8 cellular contexts compared by ENCODE assay signal in genomic region chr10:119178371-119179119, GRCh38. TPM values are rescaled to one million over a fixed set of nuclear protein-coding genes. Genes with fewer than 3 reads are reported as not detected.
DNase-seq lines count a peak whose midpoint lies in the region; ATAC-seq lines count a peak whose summit lies in the region.

Gene PRDX3 (minus strand): TSS chr10:119178812. CDS start chr10:119178790, 22 bp downstream.

- peak; percentile 90 for ATAC-seq in GM19043 (IDR thresholded peaks at IDR 0.05; ENCODE audit: low read depth, unreplicated experiment)
- peak; percentile 68 for ATAC-seq in HG03378 (IDR thresholded peaks at IDR 0.05; ENCODE audit: unreplicated experiment)

- DNase-seq in AG20443 (ENCODE audit: low spot score) (peak; percentile 96), NCI-H460 (ENCODE audit: extremely low read depth, low read depth) (peak; percentile 85), cerebellum (ENCODE audit: low spot score) (peak; percentile 95), kidney tubule cell (ENCODE audit: low spot score) (peak; percentile 92)
- DNase-seq in activated CD4-positive, alpha-beta T cell treated with anti-CD3 and anti-CD28 coated beads for 1 hour = peak; percentile 84
- DNase-seq in stimulated activated CD4-positive, alpha-beta T cell treated with anti-CD3 and anti-CD28 coated beads, Interleukin-1b, Interleukin-23, amount 100 ng/mL, for 4 hours (ENCODE audit: low read depth in 2 of 2) = peak; percentile 87 to 97

RNA-seq across cellular contexts. Expression of gene PRDX3, which starts in this region (rescaled TPM):
- 336 and 354 TPM in 2 replicates for total RNA-seq in NCI-H460 (2014; rRNA removed; shearing (Covaris generic))
- polyA plus RNA-seq in NCI-H460 (2014; cell fraction: nucleus; rRNA removed) = 407 and 487 TPM in 2 replicates
- 81.2 TPM for total RNA-seq in cerebellum

Comparison
In these comparisons a context has a peak if more than half of its experiments do, and no peak if none do; other contexts are left out.
1. Peak in every context shown above with its lines: DNase-seq and ATAC-seq.